Comparison of ENCODE assay signal across 13 cellular contexts in the genomic region with DNA sequence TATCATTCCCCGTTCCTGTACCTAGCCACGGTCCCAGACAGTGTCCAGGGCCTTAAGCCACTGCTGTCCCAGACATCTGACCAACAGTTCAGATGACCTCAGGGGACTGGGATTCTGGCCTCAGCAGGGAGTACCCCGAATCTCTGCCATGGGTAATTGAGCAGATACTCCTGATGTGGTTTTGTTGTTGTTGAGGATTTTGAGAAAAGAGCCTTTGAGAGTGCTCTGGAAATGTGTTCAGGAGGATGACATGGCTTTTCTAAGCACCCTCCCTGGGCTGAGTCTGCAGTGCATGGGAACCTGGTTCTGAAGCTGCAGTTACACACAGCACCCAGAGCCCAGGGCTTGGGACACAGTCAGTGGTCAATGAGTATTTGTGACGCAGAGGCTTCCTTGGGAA. TPM values are rescaled to one million over a fixed set of nuclear protein-coding genes. Genes with fewer than 3 reads are reported as not detected.
DNase-seq lines count a peak whose midpoint lies in the region; ATAC-seq and TF ChIP-seq lines count a peak whose summit lies in the region.
"Had no signal": no experiment of that assay in that cellular context is flagged by ENCODE, and none has a peak within 500 bp of the region (broad histone marks: within the 10 kb centered on the region; RNA-seq: fewer than 3 reads in every experiment).

No MANE protein-coding gene starts in this region.

- no peaks in the 10 kb centered on the region for H3K27me3 ChIP-seq in SJSA1 (replicated peaks)
- no peaks in the 10 kb centered on the region for H3K27me3 ChIP-seq in gastroesophageal sphincter
- no peaks in the 10 kb centered on the region for H3K27me3 ChIP-seq in sigmoid colon
- H3K27me3 ChIP-seq: BLaER1 treated with 17β-estradiol and CSF1 and Interleukin-3, amounts not matched to agents 10 nM and 100 nM had no signal

- peak overlapping the region; percentile 84 for H3K27ac ChIP-seq in SJSA1
- peak overlapping the region; percentile 14 to 80 (median 77) for H3K27ac ChIP-seq in gastroesophageal sphincter
- H3K27ac ChIP-seq in sigmoid colon: peak overlapping the region; percentile 66 to 78 (median 74)
- H3K27ac ChIP-seq: BLaER1 treated with 17β-estradiol and CSF1 and Interleukin-3, amounts not matched to agents 10 nM and 100 nM had no signal

- no peak overlapping the region for H3K4me3 ChIP-seq in SJSA1
- H3K4me3 ChIP-seq in gastroesophageal sphincter: no peak overlapping the region
- H3K4me3 ChIP-seq in sigmoid colon: no peak overlapping the region
- H3K4me3 ChIP-seq: BLaER1 treated with 17β-estradiol and CSF1 and Interleukin-3, amounts not matched to agents 10 nM and 100 nM had no signal

- peaks cover 3 to 18% of the 10 kb centered on the region in 2 donors for H3K27me3 Mint-ChIP-seq in natural killer cell (ENCODE audit: low read depth in 2 of 2)
- H3K27me3 Mint-ChIP-seq in activated CD4-positive, alpha-beta T cell treated with anti-CD3 and anti-CD28 coated beads, Interleukin-2, amount 10 ng/mL, durations not matched to agents 7 days and 5 days: peaks cover 3% of the 10 kb centered on the region

- DNase-seq in EL (peak; percentile 32), SJSA1 (ENCODE audit: low read depth in 1 of 2, low spot score in 2 of 2) (no peak), sigmoid colon (no peak), natural killer cell (no peak), epidermal melanocyte (ENCODE audit: insufficient read length, low spot score) (no peak), NCI-H2029 treated with DMSO at 0.1 percent for 48 hours (lab: John Stamatoyannopoulos, UW) (no peak)
- no peak for DNase-seq in activated CD4-positive, alpha-beta T cell treated with anti-CD3 and anti-CD28 coated beads, Interleukin-2, amount 10 ng/mL, durations not matched to agents 7 days and 5 days
- DNase-seq: NCI-H1417 treated with DMSO at 0.1 percent for 48 hours; stimulated activated CD4-positive, alpha-beta T cell treated with anti-CD3 and anti-CD28 coated beads, Interleukin-2, amount 100 ng/mL, for 48 hours had no signal

- no peaks in the 10 kb centered on the region for H3K9me3 ChIP-seq in SJSA1 (replicated peaks)
- no peaks in the 10 kb centered on the region for H3K9me3 ChIP-seq in gastroesophageal sphincter
- H3K9me3 ChIP-seq in sigmoid colon: no peaks in the 10 kb centered on the region
- H3K9me3 ChIP-seq: BLaER1 treated with 17β-estradiol and CSF1 and Interleukin-3, amounts not matched to agents 10 nM and 100 nM had no signal

- no peaks in the 10 kb centered on the region for H3K4me1 Mint-ChIP-seq in natural killer cell
- H3K4me1 Mint-ChIP-seq in activated CD4-positive, alpha-beta T cell treated with anti-CD3 and anti-CD28 coated beads, Interleukin-2, amount 10 ng/mL, durations not matched to agents 7 days and 5 days: no peaks in the 10 kb centered on the region

- TF ChIP-seq CTCF in gastroesophageal sphincter (IDR thresholded peaks at IDR 0.05): no peak
- TF ChIP-seq CTCF in sigmoid colon (IDR thresholded peaks at IDR 0.05): no peak
- TF ChIP-seq CTCF in natural killer cell (IDR thresholded peaks at IDR 0.05): no peak

- POLR2A ChIA-PET in activated CD4-positive, alpha-beta T cell treated with anti-CD3 and anti-CD28 coated beads, Interleukin-2, amount 10 ng/mL, durations not matched to agents 7 days and 5 days (lab: Charles Lee): no interaction called here

- no peak overlapping the region for H3K27ac Mint-ChIP-seq in natural killer cell
- H3K27ac Mint-ChIP-seq in activated CD4-positive, alpha-beta T cell treated with anti-CD3 and anti-CD28 coated beads, Interleukin-2, amount 10 ng/mL, durations not matched to agents 7 days and 5 days: no peak overlapping the region

- CTCF ChIA-PET in activated CD4-positive, alpha-beta T cell treated with anti-CD3 and anti-CD28 coated beads, Interleukin-2, amount 10 ng/mL, durations not matched to agents 7 days and 5 days (lab: Charles Lee): no interaction called here

- H3K4me3 Mint-ChIP-seq in natural killer cell: no peak overlapping the region
- no peak overlapping the region for H3K4me3 Mint-ChIP-seq in activated CD4-positive, alpha-beta T cell treated with anti-CD3 and anti-CD28 coated beads, Interleukin-2, amount 10 ng/mL, durations not matched to agents 7 days and 5 days

- ATAC-seq in gastroesophageal sphincter: peak; percentile 16
- ATAC-seq in natural killer cell: no peak

- H3K4me1 ChIP-seq in SJSA1 (replicated peaks): peaks cover 43% of the 10 kb centered on the region
- peaks cover 0 to 36% (median 28%) of the 10 kb centered on the region in 3 donors for H3K4me1 ChIP-seq in gastroesophageal sphincter
- peaks cover 0 to 32% (median 25%) of the 10 kb centered on the region in 4 donors for H3K4me1 ChIP-seq in sigmoid colon

- H3K9me3 Mint-ChIP-seq in natural killer cell: no peaks in the 10 kb centered on the region
- no peaks in the 10 kb centered on the region for H3K9me3 Mint-ChIP-seq in activated CD4-positive, alpha-beta T cell treated with anti-CD3 and anti-CD28 coated beads, Interleukin-2, amount 10 ng/mL, durations not matched to agents 7 days and 5 days

- TF ChIP-seq POLR2A in gastroesophageal sphincter (IDR thresholded peaks at IDR 0.05): no peak
- no peak for TF ChIP-seq POLR2A in sigmoid colon (IDR thresholded peaks at IDR 0.05)

- TF ChIP-seq EP300 in gastroesophageal sphincter (IDR thresholded peaks at IDR 0.05) (no peak), sigmoid colon (IDR thresholded peaks at IDR 0.05) (no peak)

- intact Hi-C loops in sigmoid colon (cut with DNase I): no loop called here
- intact Hi-C loops in natural killer cell (cut with micrococcal nuclease): no loop called here

- H3K36me3 ChIP-seq in SJSA1: no peaks in the 10 kb centered on the region
- peaks cover 0 to 21% of the 10 kb centered on the region in 2 donors for H3K36me3 ChIP-seq in gastroesophageal sphincter
- no peaks in the 10 kb centered on the region for H3K36me3 ChIP-seq in sigmoid colon
- H3K36me3 ChIP-seq: BLaER1 treated with 17β-estradiol and CSF1 and Interleukin-3, amounts not matched to agents 10 nM and 100 nM had no signal

- H3K36me3 Mint-ChIP-seq in natural killer cell: no peaks in the 10 kb centered on the region
- no peaks in the 10 kb centered on the region for H3K36me3 Mint-ChIP-seq in activated CD4-positive, alpha-beta T cell treated with anti-CD3 and anti-CD28 coated beads, Interleukin-2, amount 10 ng/mL, durations not matched to agents 7 days and 5 days (ENCODE audit: low read depth)

- 66 to 69% methylated on average over 3 of the region's 4 CpGs for WGBS in gastroesophageal sphincter (ENCODE audit: low coverage in 1 of 2), 2 donors
- 85 to 88% methylated on average over 4 of the region's 4 CpGs for WGBS in sigmoid colon, 2 donors

RNA-seq across cellular contexts. Expression of a gene that starts 30.4 kb away (rescaled TPM):
- total RNA-seq in SJSA1 (2014; rRNA removed; shearing (Covaris generic)): 1.2 and 1.3 TPM in 2 replicates
- 10 to 100 TPM in 1 of 4 donors, 1 to 10 TPM in 3; 8.4 to 11.8 (median 9.5) TPM for total RNA-seq in gastroesophageal sphincter
- 1 to 10 TPM; 2.1 to 8.9 (median 3.2) TPM for total RNA-seq in sigmoid colon
- 1 to 10 TPM in 1 of 3 donors, under 1 TPM in 2; 0.46 to 6.1 (median 0.60) TPM for polyA plus RNA-seq in sigmoid colon
- total RNA-seq in natural killer cell: under 1 TPM in 1 of 3 donors, not detected in 2; 0.20 TPM
- total RNA-seq in activated CD4-positive, alpha-beta T cell treated with anti-CD3 and anti-CD28 coated beads, Interleukin-2, amount 10 ng/mL, durations not matched to agents 7 days and 5 days: under 1 TPM; 0.04 to 0.05 TPM
- total RNA-seq: endothelial cell of umbilical vein had no signal

RNA-seq across cellular contexts. Expression of a gene that starts 50.5 kb away (rescaled TPM):
- 0.03 TPM in 1 of 2 replicates, not detected in the other for total RNA-seq in SJSA1 (2014; rRNA removed; shearing (Covaris generic))
- total RNA-seq in gastroesophageal sphincter: 10 to 100 TPM in 3 of 4 donors, 1 to 10 TPM in 1; 10.0 to 45.6 (median 34.0) TPM
- total RNA-seq in sigmoid colon: 10 to 100 TPM in 1 of 4 donors, 1 to 10 TPM in 3; 3.5 to 11.9 (median 6.7) TPM
- 1 to 10 TPM in 1 of 3 donors, under 1 TPM in 1, not detected in 1; under 0.01 to 3.3 TPM for polyA plus RNA-seq in sigmoid colon
- total RNA-seq in natural killer cell: not detected
- not detected for total RNA-seq in activated CD4-positive, alpha-beta T cell treated with anti-CD3 and anti-CD28 coated beads, Interleukin-2, amount 10 ng/mL, durations not matched to agents 7 days and 5 days
- total RNA-seq: endothelial cell of umbilical vein, kidney epithelial cell had no signal
- polyA plus RNA-seq: endothelial cell of umbilical vein had no signal
